In the genomic region with DNA sequence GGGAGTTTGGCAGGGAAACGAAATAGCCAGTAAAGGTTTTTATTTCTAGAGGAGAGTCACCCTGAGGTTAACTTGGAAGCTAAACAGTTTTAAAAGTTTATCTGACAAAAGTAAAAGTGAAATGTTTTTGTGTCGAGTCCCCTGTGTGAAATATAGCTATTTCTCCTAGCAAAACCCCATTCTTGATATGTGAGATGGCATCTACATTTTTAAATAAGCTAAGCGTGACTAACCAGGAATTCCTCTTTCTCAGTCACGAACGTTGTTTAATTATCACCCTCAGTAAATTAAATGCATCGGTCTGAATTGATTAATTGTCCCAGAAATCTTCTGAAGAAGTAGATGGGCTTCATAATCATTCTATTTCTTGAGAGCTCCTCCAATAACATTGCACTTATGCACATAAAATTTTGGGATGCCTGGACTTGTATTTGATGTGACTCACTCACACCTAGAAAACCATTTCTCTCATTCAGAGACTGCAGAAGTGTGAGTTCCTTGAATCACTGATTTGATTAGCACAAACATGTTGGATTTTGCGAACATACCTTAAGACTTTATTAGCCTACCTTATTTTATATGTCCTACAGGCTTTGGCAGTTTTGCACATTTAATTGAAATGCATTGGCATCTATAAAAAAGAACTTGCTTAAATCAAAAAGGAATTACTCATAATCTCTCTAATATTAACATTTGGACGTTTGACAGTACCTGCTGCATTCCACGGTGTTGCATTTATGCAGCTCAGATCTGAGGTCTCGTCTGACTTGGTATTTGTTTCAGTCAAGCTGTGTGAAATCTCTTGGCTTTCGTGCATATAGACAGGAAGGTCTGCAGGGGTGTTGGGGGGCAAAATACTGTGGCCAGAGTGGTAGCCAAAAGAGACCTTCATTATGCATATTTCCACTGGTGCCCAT, we compare ENCODE assay signal across 21 cellular contexts.
DNase-seq lines count a peak whose midpoint lies in the region; ATAC-seq, FAIRE-seq and TF ChIP-seq lines count a peak whose summit lies in the region.
"Had no signal": no experiment of that assay in that cellular context is flagged by ENCODE, and none has a peak within 500 bp of the region (broad histone marks: within the 10 kb centered on the region; RNA-seq: fewer than 3 reads in every experiment).

No MANE protein-coding gene starts in this region.

- no peak overlapping the region for H3K9ac ChIP-seq in kidney (ENCODE audit: low read length in 2 of 2)
- H3K9ac ChIP-seq: BLaER1 had no signal

- no peak overlapping the region for H3K4me3 ChIP-seq in kidney (ENCODE audit: low read length in 2 of 2)
- H3K4me3 ChIP-seq: BLaER1, SJSA1 had no signal

- TF ChIP-seq CTCF in brain (conservative IDR thresholded peaks at IDR 0.05) (no peak), kidney (IDR thresholded peaks at IDR 0.05; ENCODE audit: borderline replicate concordance, extremely low read depth, insufficient read depth) (no peak)
- TF ChIP-seq CTCF in activated CD8-positive, alpha-beta T cell treated with anti-CD3 and anti-CD28 coated beads for 36 hours (IDR thresholded peaks at IDR 0.05), result no peak

- intact Hi-C loops in kidney (cut with DNase I), result no loop called here
- intact Hi-C loops in activated CD8-positive, alpha-beta T cell treated with anti-CD3 and anti-CD28 coated beads for 36 hours (cut with micrococcal nuclease), result no loop called here

- DNase-seq in EL, result peak; percentile 49
- peak; percentile 49 for DNase-seq in M059J (ENCODE audit: low read depth)
- no peak for DNase-seq in kidney
- no peak for DNase-seq in activated CD8-positive, alpha-beta T cell treated with anti-CD3 and anti-CD28 coated beads for 36 hours
- DNase-seq in epidermal melanocyte (ENCODE audit: insufficient read length, low spot score), result no peak
- no peak for DNase-seq in OCI-M1 (lab: John Stamatoyannopoulos, UW)
- DNase-seq in DMS153 (lab: John Stamatoyannopoulos, UW), result no peak
- DNase-seq: activated CD4-positive, alpha-beta T cell treated with anti-CD3 and anti-CD28 coated beads, Interleukin-2, amount 50 U/mL, for 1 hour; activated naive CD8-positive, alpha-beta T cell treated with anti-CD3 and anti-CD28 coated beads, Interleukin-2, amount 10 ng/mL, durations not matched to agents 7 days and 5 days; Caco-2; H7; NCI-H1048; NCI-H2029 treated with DMSO at 0.1 percent for 48 hours; NCI-H345; T-helper 17 cell had no signal

- no peaks in the 10 kb centered on the region for H3K4me1 ChIP-seq in kidney (ENCODE audit: control insufficient read depth in 1 of 2, insufficient read depth in 1 of 2, low read depth in 1 of 2, low read length in 2 of 2)
- H3K4me1 ChIP-seq: BLaER1, Caco-2, SJSA1 had no signal

- no peak for ATAC-seq in activated CD8-positive, alpha-beta T cell treated with anti-CD3 and anti-CD28 coated beads for 36 hours
- ATAC-seq: T-helper 17 cell had no signal

- no peak overlapping the region for H3K4me3 Mint-ChIP-seq in brain
- no peak overlapping the region for H3K4me3 Mint-ChIP-seq in activated CD8-positive, alpha-beta T cell treated with anti-CD3 and anti-CD28 coated beads for 36 hours
- H3K4me3 Mint-ChIP-seq: activated naive CD8-positive, alpha-beta T cell treated with anti-CD3 and anti-CD28 coated beads, Interleukin-2, amount 10 ng/mL, durations not matched to agents 7 days and 5 days; activated T-helper 17 cell treated with anti-CD3 and anti-CD28 coated beads, Interleukin-2, amount 50 U/mL, for 72 hours; T-helper 17 cell had no signal

- peaks cover 34% of the 10 kb centered on the region for H3K4me1 Mint-ChIP-seq in brain
- no peaks in the 10 kb centered on the region for H3K4me1 Mint-ChIP-seq in activated CD8-positive, alpha-beta T cell treated with anti-CD3 and anti-CD28 coated beads for 36 hours (ENCODE audit: low read depth)
- H3K4me1 Mint-ChIP-seq: activated naive CD8-positive, alpha-beta T cell treated with anti-CD3 and anti-CD28 coated beads, Interleukin-2, amount 10 ng/mL, durations not matched to agents 7 days and 5 days; activated T-helper 17 cell treated with anti-CD3 and anti-CD28 coated beads, Interleukin-2, amount 50 U/mL, for 72 hours; T-helper 17 cell had no signal

- POLR2A ChIA-PET in activated CD8-positive, alpha-beta T cell treated with anti-CD3 and anti-CD28 coated beads for 36 hours (lab: Charles Lee), result no interaction called here

- no peak overlapping the region for H3K27ac ChIP-seq in kidney (ENCODE audit: low read depth in 2 of 2, low read length in 2 of 2)
- H3K27ac ChIP-seq: BLaER1, SJSA1 had no signal

- no peaks in the 10 kb centered on the region for H3K9me3 ChIP-seq in kidney (ENCODE audit: control insufficient read depth in 1 of 2, low read length in 2 of 2)
- H3K9me3 ChIP-seq: Caco-2, SJSA1 had no signal

- peaks cover 0 to 17% (median 0%) of the 10 kb centered on the region in 5 experiments for H3K9me3 Mint-ChIP-seq in brain
- no peaks in the 10 kb centered on the region for H3K9me3 Mint-ChIP-seq in activated CD8-positive, alpha-beta T cell treated with anti-CD3 and anti-CD28 coated beads for 36 hours
- H3K9me3 Mint-ChIP-seq: activated naive CD8-positive, alpha-beta T cell treated with anti-CD3 and anti-CD28 coated beads, Interleukin-2, amount 10 ng/mL, durations not matched to agents 7 days and 5 days; activated T-helper 17 cell treated with anti-CD3 and anti-CD28 coated beads, Interleukin-2, amount 50 U/mL, for 72 hours had no signal

- H3K36me3 Mint-ChIP-seq in brain, result no peaks in the 10 kb centered on the region
- no peaks in the 10 kb centered on the region for H3K36me3 Mint-ChIP-seq in activated CD8-positive, alpha-beta T cell treated with anti-CD3 and anti-CD28 coated beads for 36 hours (ENCODE audit: low read depth)
- H3K36me3 Mint-ChIP-seq: activated naive CD8-positive, alpha-beta T cell treated with anti-CD3 and anti-CD28 coated beads, Interleukin-2, amount 10 ng/mL, durations not matched to agents 7 days and 5 days had no signal

- no peaks in the 10 kb centered on the region for H3K27me3 Mint-ChIP-seq in brain
- peaks cover 5% of the 10 kb centered on the region for H3K27me3 Mint-ChIP-seq in activated CD8-positive, alpha-beta T cell treated with anti-CD3 and anti-CD28 coated beads for 36 hours
- H3K27me3 Mint-ChIP-seq: activated naive CD8-positive, alpha-beta T cell treated with anti-CD3 and anti-CD28 coated beads, Interleukin-2, amount 10 ng/mL, durations not matched to agents 7 days and 5 days; progenitor cell of endocrine pancreas had no signal

- CTCF ChIA-PET in activated CD8-positive, alpha-beta T cell treated with anti-CD3 and anti-CD28 coated beads for 36 hours (lab: Charles Lee), result no interaction called here

- no peaks in the 10 kb centered on the region for H3K36me3 ChIP-seq in kidney (ENCODE audit: control insufficient read depth in 1 of 2, insufficient read depth in 2 of 2, low read length in 2 of 2)
- H3K36me3 ChIP-seq: BLaER1, SJSA1 had no signal

- FAIRE-seq in kidney (lab: Jason Lieb, UNC), result peak; percentile 13
- FAIRE-seq: endometrium had no signal

- peak overlapping the region in 3 of 5 experiments; percentile 11 to 44 (median 31) for H3K27ac Mint-ChIP-seq in brain
- no peak overlapping the region for H3K27ac Mint-ChIP-seq in activated CD8-positive, alpha-beta T cell treated with anti-CD3 and anti-CD28 coated beads for 36 hours
- H3K27ac Mint-ChIP-seq: activated naive CD8-positive, alpha-beta T cell treated with anti-CD3 and anti-CD28 coated beads, Interleukin-2, amount 10 ng/mL, durations not matched to agents 7 days and 5 days; activated T-helper 17 cell treated with anti-CD3 and anti-CD28 coated beads, Interleukin-2, amount 50 U/mL, for 72 hours; progenitor cell of endocrine pancreas; T-helper 17 cell had no signal

Comparison
In these comparisons a context has a peak if more than half of its experiments do, and no peak if none do; other contexts are left out.
1. DNase-seq: peak in EL (single experiment) and M059J (single experiment); none in kidney (single experiment), activated CD8-positive, alpha-beta T cell treated with anti-CD3 and anti-CD28 coated beads for 36 hours (single experiment), epidermal melanocyte (single experiment), OCI-M1 (single experiment) and DMS153 (single experiment).